In the genomic region with DNA sequence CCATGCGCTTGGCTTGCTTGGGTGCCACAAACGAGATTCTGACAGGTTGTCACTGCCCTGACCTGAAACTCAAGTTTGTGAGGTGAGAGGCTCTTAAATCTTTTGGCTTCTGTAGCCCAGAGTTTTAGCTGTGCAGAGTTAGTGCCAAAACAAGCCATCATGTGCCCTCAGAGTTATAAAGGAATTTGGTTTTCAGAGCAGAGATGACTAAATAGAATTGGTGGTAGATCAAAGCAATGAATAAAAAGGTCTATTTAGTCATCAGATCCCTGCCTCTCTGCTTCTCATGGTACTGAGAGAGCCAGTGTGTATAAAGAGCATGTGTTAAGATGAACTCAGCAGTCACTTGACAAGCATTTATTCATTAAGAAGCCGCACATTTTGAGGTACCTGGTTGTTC, we compare ENCODE assay signal across 1 cellular context.
TF ChIP-seq lines count a peak whose summit lies in the region.

No MANE protein-coding gene starts in this region.

TF ChIP-seq in SK-N-SH treated with all-trans-retinoic acid at 6 μM for 48 hours, 23 proteins besides CTCF, POLR2A, EP300 and RAD21 (continued from another document):
- TF ChIP-seq, protein P1, sequence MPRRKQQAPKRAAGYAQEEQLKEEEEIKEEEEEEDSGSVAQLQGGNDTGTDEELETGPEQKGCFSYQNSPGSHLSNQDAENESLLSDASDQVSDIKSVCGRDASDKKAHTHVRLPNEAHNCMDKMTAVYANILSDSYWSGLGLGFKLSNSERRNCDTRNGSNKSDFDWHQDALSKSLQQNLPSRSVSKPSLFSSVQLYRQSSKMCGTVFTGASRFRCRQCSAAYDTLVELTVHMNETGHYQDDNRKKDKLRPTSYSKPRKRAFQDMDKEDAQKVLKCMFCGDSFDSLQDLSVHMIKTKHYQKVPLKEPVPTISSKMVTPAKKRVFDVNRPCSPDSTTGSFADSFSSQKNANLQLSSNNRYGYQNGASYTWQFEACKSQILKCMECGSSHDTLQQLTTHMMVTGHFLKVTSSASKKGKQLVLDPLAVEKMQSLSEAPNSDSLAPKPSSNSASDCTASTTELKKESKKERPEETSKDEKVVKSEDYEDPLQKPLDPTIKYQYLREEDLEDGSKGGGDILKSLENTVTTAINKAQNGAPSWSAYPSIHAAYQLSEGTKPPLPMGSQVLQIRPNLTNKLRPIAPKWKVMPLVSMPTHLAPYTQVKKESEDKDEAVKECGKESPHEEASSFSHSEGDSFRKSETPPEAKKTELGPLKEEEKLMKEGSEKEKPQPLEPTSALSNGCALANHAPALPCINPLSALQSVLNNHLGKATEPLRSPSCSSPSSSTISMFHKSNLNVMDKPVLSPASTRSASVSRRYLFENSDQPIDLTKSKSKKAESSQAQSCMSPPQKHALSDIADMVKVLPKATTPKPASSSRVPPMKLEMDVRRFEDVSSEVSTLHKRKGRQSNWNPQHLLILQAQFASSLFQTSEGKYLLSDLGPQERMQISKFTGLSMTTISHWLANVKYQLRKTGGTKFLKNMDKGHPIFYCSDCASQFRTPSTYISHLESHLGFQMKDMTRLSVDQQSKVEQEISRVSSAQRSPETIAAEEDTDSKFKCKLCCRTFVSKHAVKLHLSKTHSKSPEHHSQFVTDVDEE (CRISPR knock-in tag; IDR thresholded peaks at IDR 0.05) = no peak
- TF ChIP-seq TCF4 (CRISPR knock-in tag; IDR thresholded peaks at IDR 0.05; ENCODE audit: borderline replicate concordance) (no peak), ESRRG (CRISPR knock-in tag; IDR thresholded peaks at IDR 0.05) (no peak)
- TF ChIP-seq, protein P2, sequence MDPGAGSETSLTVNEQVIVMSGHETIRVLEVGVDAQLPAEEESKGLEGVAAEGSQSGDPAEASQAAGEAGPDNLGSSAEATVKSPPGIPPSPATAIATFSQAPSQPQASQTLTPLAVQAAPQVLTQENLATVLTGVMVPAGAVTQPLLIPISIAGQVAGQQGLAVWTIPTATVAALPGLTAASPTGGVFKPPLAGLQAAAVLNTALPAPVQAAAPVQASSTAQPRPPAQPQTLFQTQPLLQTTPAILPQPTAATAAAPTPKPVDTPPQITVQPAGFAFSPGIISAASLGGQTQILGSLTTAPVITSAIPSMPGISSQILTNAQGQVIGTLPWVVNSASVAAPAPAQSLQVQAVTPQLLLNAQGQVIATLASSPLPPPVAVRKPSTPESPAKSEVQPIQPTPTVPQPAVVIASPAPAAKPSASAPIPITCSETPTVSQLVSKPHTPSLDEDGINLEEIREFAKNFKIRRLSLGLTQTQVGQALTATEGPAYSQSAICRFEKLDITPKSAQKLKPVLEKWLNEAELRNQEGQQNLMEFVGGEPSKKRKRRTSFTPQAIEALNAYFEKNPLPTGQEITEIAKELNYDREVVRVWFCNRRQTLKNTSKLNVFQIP (CRISPR knock-in tag; IDR thresholded peaks at IDR 0.05; ENCODE audit: borderline replicate concordance, low read depth) = no peak
TF ChIP-seq in SK-N-SH treated with all-trans-retinoic acid at 6 μM for 48 hours: peak in this region for 0.
